In genomic region chr16:21501223-21501868, GRCh38 we compare ENCODE assay signal across 8 cellular contexts.
DNase-seq lines count a peak whose midpoint lies in the region; ATAC-seq and TF ChIP-seq lines count a peak whose summit lies in the region.
"Not testable (repeated sequence)": the region's sequence is repeated elsewhere in the genome, so short reads cannot be mapped to it uniquely, and the experiment has no call there.

No MANE protein-coding gene starts in this region.

- H3K36me3 ChIP-seq in DOHH2 (ENCODE audit: control insufficient read depth, low read length); H7 (replicated peaks; ENCODE audit: control insufficient read depth, insufficient read depth, low read length); HUES6 (ENCODE audit: control insufficient read depth, insufficient read depth, low read length): not testable (repeated sequence)

- peak; percentile 71 to 81 (median 78) for ATAC-seq in T-cell (replicated peaks in 1 of 4)
- ATAC-seq in natural killer cell treated with Interleukin-12 subunit alpha and Interleukin-12 subunit beta and Interleukin-15 and Interleukin-18, amount 100 ng/mL, for 72 hours: peak; percentile 81 to 82

- H3F3A ChIP-seq in DOHH2 (ENCODE audit: control insufficient read depth, insufficient read depth): peaks cover 13% of the 10 kb centered on the region

- H3K27ac Mint-ChIP-seq in T-cell: peak overlapping the region; percentile 81 to 94
- peak overlapping the region; percentile 76 to 83 for H3K27ac Mint-ChIP-seq in natural killer cell treated with Interleukin-12 subunit alpha and Interleukin-12 subunit beta and Interleukin-15 and Interleukin-18, amount 100 ng/mL, for 72 hours

- TF ChIP-seq CTCF in DOHH2 (IDR thresholded peaks at IDR 0.05; ENCODE audit: low read depth, low read length, poor library complexity, severe bottlenecking); fibroblast of villous mesenchyme (IDR thresholded peaks at IDR 0.05; ENCODE audit: insufficient read depth, low read depth, low read length): not testable (repeated sequence)

- DNase-seq in H7: not testable (repeated sequence)
- peak; percentile 32 to 83 (median 60) for DNase-seq in T-cell
- peak; percentile 68 for DNase-seq in activated naive CD4-positive, alpha-beta T cell treated with anti-CD3 and anti-CD28 coated beads, Interleukin-2, amount 50 U/mL, for 16 hours
- DNase-seq in fibroblast of villous mesenchyme (ENCODE audit: low read depth): peak; percentile 64
- peak; percentile 86 for DNase-seq in natural killer cell treated with Interleukin-12 subunit alpha and Interleukin-12 subunit beta and Interleukin-15 and Interleukin-18, amount 100 ng/mL, for 72 hours (ENCODE audit: low spot score)
- peak; percentile 32 to 60 for DNase-seq in stimulated activated CD8-positive, alpha-beta memory T cell treated with anti-CD3 and anti-CD28 coated beads, Interleukin-7, amount 100 ng/mL, for 48 hours (ENCODE audit: extremely low read depth in 1 of 2, low read depth in 1 of 2)

- peaks cover 58% of the 10 kb centered on the region for H3K79me2 ChIP-seq in DOHH2 (ENCODE audit: control insufficient read depth, low read length)

- not testable (repeated sequence) for H3K27me3 Mint-ChIP-seq in T-cell; natural killer cell treated with Interleukin-12 subunit alpha and Interleukin-12 subunit beta and Interleukin-15 and Interleukin-18, amount 100 ng/mL, for 72 hours

- H3K9ac ChIP-seq in HUES6 (ENCODE audit: low read length): peak overlapping the region; percentile 97

- H3K36me3 Mint-ChIP-seq in T-cell; natural killer cell treated with Interleukin-12 subunit alpha and Interleukin-12 subunit beta and Interleukin-15 and Interleukin-18, amount 100 ng/mL, for 72 hours: not testable (repeated sequence)

- CTCF ChIA-PET in T-cell (lab: Charles Lee): not testable (repeated sequence)

- POLR2A ChIA-PET in T-cell (lab: Charles Lee): interaction anchor here (0.6 to 0.7 kb wide), 2 partner anchors 18 to 1655 kb away, joined by 5 to 7 read pairs; no protein-coding TSS in a partner anchor

- not testable (repeated sequence) for H4K20me1 ChIP-seq in DOHH2 (ENCODE audit: control insufficient read depth, insufficient read depth, low read depth, low read length)

- H3K4me1 ChIP-seq in DOHH2 (ENCODE audit: control insufficient read depth, low read length): peaks cover 26% of the 10 kb centered on the region
- H3K4me1 ChIP-seq in HUES6 (ENCODE audit: control insufficient read depth, insufficient read depth, low read length): not testable (repeated sequence)

- H3K9me3 ChIP-seq in DOHH2 (ENCODE audit: control insufficient read depth, insufficient read depth, low read length); HUES6 (ENCODE audit: control insufficient read depth, insufficient read depth, low read depth, low read length): not testable (repeated sequence)

- H3K27me3 ChIP-seq in DOHH2 (ENCODE audit: control insufficient read depth, low read length); H7 (ENCODE audit: control insufficient read depth, insufficient read depth, low read length); HUES6 (ENCODE audit: control insufficient read depth, insufficient read depth, low read length): not testable (repeated sequence)

- H3K27ac ChIP-seq in DOHH2 (ENCODE audit: low read depth, low read length): peak overlapping the region; percentile 79
- H3K27ac ChIP-seq in HUES6 (ENCODE audit: low read depth, low read length): peak overlapping the region; percentile 98

- not testable (repeated sequence) for H3K9me3 Mint-ChIP-seq in T-cell; natural killer cell treated with Interleukin-12 subunit alpha and Interleukin-12 subunit beta and Interleukin-15 and Interleukin-18, amount 100 ng/mL, for 72 hours

- peaks cover 16 to 18% (median 17%) of the 10 kb centered on the region in 3 donors for H3K4me1 Mint-ChIP-seq in T-cell
- peaks cover 10 to 16% of the 10 kb centered on the region in 2 donors for H3K4me1 Mint-ChIP-seq in natural killer cell treated with Interleukin-12 subunit alpha and Interleukin-12 subunit beta and Interleukin-15 and Interleukin-18, amount 100 ng/mL, for 72 hours (ENCODE audit: low read depth in 2 of 2)

- H3K4me3 Mint-ChIP-seq in T-cell: peak overlapping the region; percentile 85 to 87 (median 86)
- H3K4me3 Mint-ChIP-seq in natural killer cell treated with Interleukin-12 subunit alpha and Interleukin-12 subunit beta and Interleukin-15 and Interleukin-18, amount 100 ng/mL, for 72 hours: peak overlapping the region; percentile 79

- H3K4me3 ChIP-seq in DOHH2 (ENCODE audit: low read length) (peak overlapping the region; percentile 74), H7 (ENCODE audit: insufficient read depth, low read depth, low read length) (peak overlapping the region; percentile 86), HUES6 (ENCODE audit: low read depth, low read length) (peak overlapping the region; percentile 98), fibroblast of villous mesenchyme (ENCODE audit: low read depth, low read length) (peak overlapping the region; percentile 73)

- not testable (repeated sequence) for H3K9me2 ChIP-seq in DOHH2 (replicated peaks; ENCODE audit: control insufficient read depth, low read length)

- peak overlapping the region; percentile 76 for H3K4me2 ChIP-seq in DOHH2 (ENCODE audit: low read length)
